Comparison of ENCODE assay signal across 1 cellular context in the genomic region with DNA sequence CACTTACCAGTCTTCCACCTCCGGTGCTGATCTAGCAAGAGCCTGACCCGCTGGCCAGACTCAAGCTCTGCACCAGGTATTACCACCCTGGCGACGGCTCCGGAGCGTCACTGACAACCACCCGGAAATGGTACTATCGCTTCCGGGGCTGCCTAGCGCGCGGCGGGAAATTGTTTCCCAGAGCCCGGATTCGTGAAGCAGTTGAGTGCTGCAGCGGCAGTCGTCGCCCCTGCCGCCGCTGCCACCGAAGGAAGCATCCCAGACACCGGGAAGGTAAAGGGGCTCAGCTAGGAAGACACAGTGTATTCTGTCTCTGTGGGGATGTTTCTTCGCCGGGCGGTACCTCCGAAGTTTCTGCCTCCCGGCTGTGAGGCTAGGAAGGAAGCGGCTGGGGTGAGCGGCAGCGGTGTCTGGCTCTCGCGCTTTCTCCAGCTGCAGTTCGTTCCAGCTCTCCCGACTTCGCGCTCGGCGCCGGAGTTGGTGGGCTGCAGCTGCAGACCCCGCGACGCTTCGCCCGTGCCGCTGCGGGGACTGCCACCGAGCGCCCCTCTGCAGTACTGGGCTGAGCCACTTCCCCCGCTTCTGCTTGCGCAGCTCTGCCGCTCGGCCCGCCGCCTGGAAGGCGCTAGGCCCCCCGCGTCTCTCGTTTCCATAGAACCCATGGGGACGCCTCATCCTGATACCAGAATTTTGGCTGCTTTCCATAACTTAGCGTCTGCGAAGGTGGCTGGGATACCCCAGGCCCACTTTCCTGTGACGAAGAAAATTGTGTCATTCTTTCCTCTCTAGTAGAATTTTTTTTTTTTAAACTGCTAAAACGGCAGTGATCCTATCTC.
TF ChIP-seq lines count a peak whose summit lies in the region.

A gene with protein sequence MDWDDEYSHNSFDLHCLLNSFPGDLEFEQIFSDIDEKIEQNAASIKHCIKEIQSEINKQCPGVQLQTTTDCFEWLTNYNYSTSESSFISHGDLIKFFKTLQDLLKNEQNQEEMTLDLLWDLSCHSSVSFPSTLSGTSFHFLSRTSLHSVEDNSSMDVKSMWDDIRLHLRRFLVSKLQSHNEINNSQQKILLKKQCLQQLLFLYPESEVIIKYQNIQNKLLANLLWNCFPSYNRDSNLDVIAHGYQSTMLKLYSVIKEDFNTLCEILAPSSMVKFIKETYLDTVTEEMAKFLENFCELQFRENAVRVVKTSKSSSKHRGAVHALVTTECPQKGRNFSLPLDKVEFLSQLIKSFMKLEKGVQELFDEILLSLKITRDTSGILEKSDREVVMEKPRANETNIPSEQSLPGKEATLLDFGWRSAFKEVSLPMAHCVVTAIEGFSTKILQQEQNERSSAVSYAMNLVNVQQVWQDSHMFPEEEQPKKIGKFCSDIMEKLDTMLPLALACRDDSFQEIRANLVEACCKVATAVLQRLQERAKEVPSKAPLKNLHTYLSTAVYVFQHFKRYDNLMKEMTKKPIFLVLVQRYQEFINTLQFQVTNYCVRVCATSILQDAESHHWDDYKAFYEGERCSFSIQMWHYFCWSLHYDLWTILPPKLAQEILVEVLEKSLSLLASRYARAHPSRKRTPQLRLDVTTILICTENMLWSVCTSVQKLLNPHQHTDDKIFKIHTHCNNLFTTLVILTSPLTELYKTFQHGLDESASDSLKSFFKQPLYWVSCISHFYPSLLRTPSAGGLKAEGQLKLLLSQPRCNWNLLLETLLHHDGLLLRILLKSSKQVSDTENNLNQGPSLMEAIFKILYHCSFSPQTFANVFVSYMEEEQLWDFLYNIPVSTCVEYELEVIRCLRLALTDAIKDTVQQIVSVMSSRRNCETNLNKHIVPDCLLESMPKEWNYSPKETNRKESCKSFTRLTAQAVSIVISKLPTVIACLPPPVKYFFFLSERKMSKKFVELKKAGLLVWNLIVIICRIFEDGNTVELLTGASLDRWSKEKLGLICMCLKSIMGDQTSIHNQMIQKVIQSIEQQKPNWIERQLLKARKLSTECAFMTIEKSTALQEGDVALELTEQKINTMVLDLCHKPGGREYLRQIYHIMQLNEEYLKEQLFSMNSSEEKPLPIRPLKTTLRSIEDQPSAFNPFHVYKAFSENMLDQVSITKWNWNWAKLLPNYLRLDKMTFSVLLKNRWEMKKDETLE (N-terminal part only) (minus strand): TSS at position 112 of the 836 bp plus-strand sequence. CDS start 81,478 bp downstream, outside the sequence.
A gene (plus strand): TSS at position 177 of the 836 bp plus-strand sequence. CDS start 10,142 bp downstream, outside the sequence.

TF ChIP-seq in K562, 482 proteins besides CTCF, POLR2A, EP300 and RAD21 (continued from another document and continues in another):
- TF ChIP-seq CBX8 (IDR thresholded peaks at IDR 0.05; ENCODE audit: borderline replicate concordance, extremely low read depth, low read depth, low read length, poor library complexity, severe bottlenecking) (no peak), PRMT5 (CRISPR knock-in tag; IDR thresholded peaks at IDR 0.05) (no peak), ZNF134 (CRISPR knock-in tag; conservative IDR thresholded peaks at IDR 0.05) (no peak), GTF2E2 (tag; IDR thresholded peaks at IDR 0.05) (no peak), ARID1B (IDR thresholded peaks at IDR 0.05) (no peak), CBX3 (IDR thresholded peaks at IDR 0.05; ENCODE audit: borderline replicate concordance in 1 of 2, low read length in 2 of 2) (no peak), HMG20A (CRISPR knock-in tag; conservative IDR thresholded peaks at IDR 0.05) (no peak), ZNF263 (CRISPR knock-in tag; IDR thresholded peaks at IDR 0.05; ENCODE audit: borderline replicate concordance) (no peak), POLR3A (IDR thresholded peaks at IDR 0.05; ENCODE audit: borderline replicate concordance, extremely low read depth, insufficient read depth, insufficient read length) (no peak), ZNF778 (CRISPR knock-in tag; IDR thresholded peaks at IDR 0.05) (no peak), NFRKB (IDR thresholded peaks at IDR 0.05; ENCODE audit: low read depth) (no peak), KLF16 (IDR thresholded peaks at IDR 0.05) (no peak), SMARCC2 (IDR thresholded peaks at IDR 0.05; ENCODE audit: low read depth) (no peak), THRAP3 (IDR thresholded peaks at IDR 0.05; ENCODE audit: borderline replicate concordance) (no peak), CREBBP (IDR thresholded peaks at IDR 0.05; ENCODE audit: low read depth, low read length) (no peak), NBN (IDR thresholded peaks at IDR 0.05; ENCODE audit: low read depth) (no peak), DNMT1 (IDR thresholded peaks at IDR 0.05) (no peak), PPARD (CRISPR knock-in tag; IDR thresholded peaks at IDR 0.05) (no peak), CEBPB (tag; IDR thresholded peaks at IDR 0.05) (no peak), BRD9 (IDR thresholded peaks at IDR 0.05; ENCODE audit: low read depth, partially characterized antibody) (no peak), CHD2 (IDR thresholded peaks at IDR 0.05; ENCODE audit: low read depth, low read length) (peak; percentile 62; the same call in 1 of the 2 replicates), CBFB (CRISPR knock-in tag; IDR thresholded peaks at IDR 0.05) (no peak), ZNF766 (CRISPR knock-in tag; conservative IDR thresholded peaks at IDR 0.05) (no peak)
- TF ChIP-seq, protein P1, sequence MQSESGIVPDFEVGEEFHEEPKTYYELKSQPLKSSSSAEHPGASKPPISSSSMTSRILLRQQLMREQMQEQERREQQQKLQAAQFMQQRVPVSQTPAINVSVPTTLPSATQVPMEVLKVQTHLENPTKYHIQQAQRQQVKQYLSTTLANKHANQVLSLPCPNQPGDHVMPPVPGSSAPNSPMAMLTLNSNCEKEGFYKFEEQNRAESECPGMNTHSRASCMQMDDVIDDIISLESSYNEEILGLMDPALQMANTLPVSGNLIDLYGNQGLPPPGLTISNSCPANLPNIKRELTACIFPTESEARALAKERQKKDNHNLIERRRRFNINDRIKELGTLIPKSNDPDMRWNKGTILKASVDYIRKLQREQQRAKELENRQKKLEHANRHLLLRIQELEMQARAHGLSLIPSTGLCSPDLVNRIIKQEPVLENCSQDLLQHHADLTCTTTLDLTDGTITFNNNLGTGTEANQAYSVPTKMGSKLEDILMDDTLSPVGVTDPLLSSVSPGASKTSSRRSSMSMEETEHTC (IDR thresholded peaks at IDR 0.05): no peak
- TF ChIP-seq, protein P2, sequence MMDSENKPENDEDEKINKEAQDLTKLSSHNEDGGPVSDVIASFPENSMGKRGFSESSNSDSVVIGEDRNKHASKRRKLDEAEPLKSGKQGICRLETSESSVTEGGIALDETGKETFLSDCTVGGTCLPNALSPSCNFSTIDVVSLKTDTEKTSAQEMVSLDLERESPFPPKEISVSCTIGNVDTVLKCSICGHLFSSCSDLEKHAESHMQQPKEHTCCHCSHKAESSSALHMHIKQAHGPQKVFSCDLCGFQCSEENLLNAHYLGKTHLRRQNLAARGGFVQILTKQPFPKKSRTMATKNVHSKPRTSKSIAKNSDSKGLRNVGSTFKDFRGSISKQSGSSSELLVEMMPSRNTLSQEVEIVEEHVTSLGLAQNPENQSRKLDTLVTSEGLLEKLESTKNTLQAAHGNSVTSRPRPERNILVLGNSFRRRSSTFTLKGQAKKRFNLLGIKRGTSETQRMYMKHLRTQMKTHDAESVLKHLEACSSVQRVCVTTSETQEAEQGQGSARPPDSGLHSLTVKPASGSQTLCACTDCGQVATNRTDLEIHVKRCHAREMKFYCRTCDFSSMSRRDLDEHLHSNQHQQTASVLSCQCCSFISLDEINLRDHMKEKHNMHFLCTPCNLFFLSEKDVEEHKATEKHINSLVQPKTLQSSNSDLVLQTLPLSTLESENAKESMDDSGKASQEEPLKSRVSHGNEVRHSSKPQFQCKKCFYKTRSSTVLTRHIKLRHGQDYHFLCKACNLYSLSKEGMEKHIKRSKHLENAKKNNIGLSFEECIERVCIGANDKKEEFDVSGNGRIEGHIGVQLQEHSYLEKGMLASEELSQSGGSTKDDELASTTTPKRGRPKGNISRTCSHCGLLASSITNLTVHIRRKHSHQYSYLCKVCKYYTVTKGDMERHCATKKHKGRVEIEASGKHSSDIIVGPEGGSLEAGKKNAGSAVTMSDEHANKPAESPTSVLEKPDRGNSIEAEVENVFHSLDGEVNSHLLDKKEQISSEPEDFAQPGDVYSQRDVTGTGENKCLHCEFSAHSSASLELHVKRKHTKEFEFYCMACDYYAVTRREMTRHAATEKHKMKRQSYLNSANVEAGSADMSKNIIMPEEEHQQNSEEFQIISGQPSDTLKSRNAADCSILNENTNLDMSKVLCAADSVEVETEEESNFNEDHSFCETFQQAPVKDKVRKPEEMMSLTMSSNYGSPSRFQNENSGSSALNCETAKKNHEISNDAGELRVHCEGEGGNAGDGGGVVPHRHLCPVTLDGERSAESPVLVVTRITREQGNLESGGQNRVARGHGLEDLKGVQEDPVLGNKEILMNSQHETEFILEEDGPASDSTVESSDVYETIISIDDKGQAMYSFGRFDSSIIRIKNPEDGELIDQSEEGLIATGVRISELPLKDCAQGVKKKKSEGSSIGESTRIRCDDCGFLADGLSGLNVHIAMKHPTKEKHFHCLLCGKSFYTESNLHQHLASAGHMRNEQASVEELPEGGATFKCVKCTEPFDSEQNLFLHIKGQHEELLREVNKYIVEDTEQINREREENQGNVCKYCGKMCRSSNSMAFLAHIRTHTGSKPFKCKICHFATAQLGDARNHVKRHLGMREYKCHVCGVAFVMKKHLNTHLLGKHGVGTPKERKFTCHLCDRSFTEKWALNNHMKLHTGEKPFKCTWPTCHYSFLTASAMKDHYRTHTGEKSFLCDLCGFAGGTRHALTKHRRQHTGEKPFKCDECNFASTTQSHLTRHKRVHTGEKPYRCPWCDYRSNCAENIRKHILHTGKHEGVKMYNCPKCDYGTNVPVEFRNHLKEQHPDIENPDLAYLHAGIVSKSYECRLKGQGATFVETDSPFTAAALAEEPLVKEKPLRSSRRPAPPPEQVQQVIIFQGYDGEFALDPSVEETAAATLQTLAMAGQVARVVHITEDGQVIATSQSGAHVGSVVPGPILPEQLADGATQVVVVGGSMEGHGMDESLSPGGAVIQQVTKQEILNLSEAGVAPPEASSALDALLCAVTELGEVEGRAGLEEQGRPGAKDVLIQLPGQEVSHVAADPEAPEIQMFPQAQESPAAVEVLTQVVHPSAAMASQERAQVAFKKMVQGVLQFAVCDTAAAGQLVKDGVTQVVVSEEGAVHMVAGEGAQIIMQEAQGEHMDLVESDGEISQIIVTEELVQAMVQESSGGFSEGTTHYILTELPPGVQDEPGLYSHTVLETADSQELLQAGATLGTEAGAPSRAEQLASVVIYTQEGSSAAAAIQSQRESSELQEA (IDR thresholded peaks at IDR 0.05; ENCODE audit: low read depth): no peak
- TF ChIP-seq, protein P3, sequence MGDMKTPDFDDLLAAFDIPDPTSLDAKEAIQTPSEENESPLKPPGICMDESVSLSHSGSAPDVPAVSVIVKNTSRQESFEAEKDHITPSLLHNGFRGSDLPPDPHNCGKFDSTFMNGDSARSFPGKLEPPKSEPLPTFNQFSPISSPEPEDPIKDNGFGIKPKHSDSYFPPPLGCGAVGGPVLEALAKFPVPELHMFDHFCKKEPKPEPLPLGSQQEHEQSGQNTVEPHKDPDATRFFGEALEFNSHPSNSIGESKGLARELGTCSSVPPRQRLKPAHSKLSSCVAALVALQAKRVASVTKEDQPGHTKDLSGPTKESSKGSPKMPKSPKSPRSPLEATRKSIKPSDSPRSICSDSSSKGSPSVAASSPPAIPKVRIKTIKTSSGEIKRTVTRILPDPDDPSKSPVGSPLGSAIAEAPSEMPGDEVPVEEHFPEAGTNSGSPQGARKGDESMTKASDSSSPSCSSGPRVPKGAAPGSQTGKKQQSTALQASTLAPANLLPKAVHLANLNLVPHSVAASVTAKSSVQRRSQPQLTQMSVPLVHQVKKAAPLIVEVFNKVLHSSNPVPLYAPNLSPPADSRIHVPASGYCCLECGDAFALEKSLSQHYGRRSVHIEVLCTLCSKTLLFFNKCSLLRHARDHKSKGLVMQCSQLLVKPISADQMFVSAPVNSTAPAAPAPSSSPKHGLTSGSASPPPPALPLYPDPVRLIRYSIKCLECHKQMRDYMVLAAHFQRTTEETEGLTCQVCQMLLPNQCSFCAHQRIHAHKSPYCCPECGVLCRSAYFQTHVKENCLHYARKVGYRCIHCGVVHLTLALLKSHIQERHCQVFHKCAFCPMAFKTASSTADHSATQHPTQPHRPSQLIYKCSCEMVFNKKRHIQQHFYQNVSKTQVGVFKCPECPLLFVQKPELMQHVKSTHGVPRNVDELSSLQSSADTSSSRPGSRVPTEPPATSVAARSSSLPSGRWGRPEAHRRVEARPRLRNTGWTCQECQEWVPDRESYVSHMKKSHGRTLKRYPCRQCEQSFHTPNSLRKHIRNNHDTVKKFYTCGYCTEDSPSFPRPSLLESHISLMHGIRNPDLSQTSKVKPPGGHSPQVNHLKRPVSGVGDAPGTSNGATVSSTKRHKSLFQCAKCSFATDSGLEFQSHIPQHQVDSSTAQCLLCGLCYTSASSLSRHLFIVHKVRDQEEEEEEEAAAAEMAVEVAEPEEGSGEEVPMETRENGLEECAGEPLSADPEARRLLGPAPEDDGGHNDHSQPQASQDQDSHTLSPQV (IDR thresholded peaks at IDR 0.05): no peak
- TF ChIP-seq, protein P4, sequence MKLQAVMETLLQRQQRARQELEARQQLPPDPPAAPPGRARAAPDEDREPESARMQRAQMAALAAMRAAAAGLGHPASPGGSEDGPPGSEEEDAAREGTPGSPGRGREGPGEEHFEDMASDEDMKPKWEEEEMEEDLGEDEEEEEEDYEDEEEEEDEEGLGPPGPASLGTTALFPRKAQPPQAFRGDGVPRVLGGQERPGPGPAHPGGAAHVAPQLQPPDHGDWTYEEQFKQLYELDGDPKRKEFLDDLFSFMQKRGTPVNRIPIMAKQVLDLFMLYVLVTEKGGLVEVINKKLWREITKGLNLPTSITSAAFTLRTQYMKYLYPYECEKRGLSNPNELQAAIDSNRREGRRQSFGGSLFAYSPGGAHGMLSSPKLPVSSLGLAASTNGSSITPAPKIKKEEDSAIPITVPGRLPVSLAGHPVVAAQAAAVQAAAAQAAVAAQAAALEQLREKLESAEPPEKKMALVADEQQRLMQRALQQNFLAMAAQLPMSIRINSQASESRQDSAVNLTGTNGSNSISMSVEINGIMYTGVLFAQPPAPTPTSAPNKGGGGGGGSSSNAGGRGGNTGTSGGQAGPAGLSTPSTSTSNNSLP (IDR thresholded peaks at IDR 0.05; ENCODE audit: borderline replicate concordance, low read depth, low read length): no peak
- TF ChIP-seq, protein P5, sequence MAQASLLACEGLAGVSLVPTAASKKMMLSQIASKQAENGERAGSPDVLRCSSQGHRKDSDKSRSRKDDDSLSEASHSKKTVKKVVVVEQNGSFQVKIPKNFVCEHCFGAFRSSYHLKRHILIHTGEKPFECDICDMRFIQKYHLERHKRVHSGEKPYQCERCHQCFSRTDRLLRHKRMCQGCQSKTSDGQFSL (CRISPR knock-in tag; IDR thresholded peaks at IDR 0.05): no peak
- TF ChIP-seq, protein P5 (tag; IDR thresholded peaks at IDR 0.05): no peak
